17 cellular contexts compared by ENCODE assay signal in the genomic region with DNA sequence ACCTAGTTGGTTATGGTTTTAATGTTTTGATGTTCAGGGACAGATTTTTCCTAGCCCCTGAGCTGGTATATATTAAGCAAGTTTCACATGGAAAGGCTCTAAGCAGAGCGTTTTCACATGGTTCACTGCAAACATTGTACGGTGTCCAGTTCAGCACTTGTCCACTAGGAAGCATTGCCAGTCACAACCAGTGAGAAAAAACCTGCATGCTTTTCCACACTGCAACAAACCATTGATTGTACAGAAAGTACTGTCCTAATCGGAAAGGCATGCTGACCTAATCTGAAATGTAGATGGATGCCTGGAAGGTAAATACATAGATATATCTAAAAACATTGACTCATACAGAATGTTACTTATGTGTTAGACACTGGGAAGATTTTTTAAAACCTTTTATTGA. TPM values are rescaled to one million over a fixed set of nuclear protein-coding genes. Genes with fewer than 3 reads are reported as not detected.
DNase-seq lines count a peak whose midpoint lies in the region; ATAC-seq, FAIRE-seq and TF ChIP-seq lines count a peak whose summit lies in the region.
"Had no signal": no experiment of that assay in that cellular context is flagged by ENCODE, and none has a peak within 500 bp of the region (broad histone marks: within the 10 kb centered on the region; RNA-seq: fewer than 3 reads in every experiment).

No MANE protein-coding gene starts in this region.

- no peaks in the 10 kb centered on the region for H3K36me3 Mint-ChIP-seq in T-helper 17 cell (ENCODE audit: low read depth)

- H3K4me3 ChIP-seq in PC-3 (ENCODE audit: low read length), result no peak overlapping the region
- no peak overlapping the region for H3K4me3 ChIP-seq in epithelial cell of esophagus (ENCODE audit: low read length)
- no peak overlapping the region for H3K4me3 ChIP-seq in ascending aorta
- H3K4me3 ChIP-seq: spleen had no signal

- CTCF ChIA-PET in PC-3 (lab: Charles Lee), result no interaction called here

- H3K4me1 ChIP-seq in PC-3 (ENCODE audit: insufficient read depth, low read length) (peaks cover 57% of the 10 kb centered on the region), ascending aorta (no peaks in the 10 kb centered on the region)

- no peaks in the 10 kb centered on the region for H3F3A ChIP-seq in PC-3 (ENCODE audit: low read length, unreplicated experiment)

- intact Hi-C loops in PC-3 (cut with micrococcal nuclease) (loop anchor here (5.0 kb wide), 1 partner anchor 201 kb away; no protein-coding TSS in a partner anchor), ascending aorta (cut with DNase I) (no loop called here)

- peak overlapping the region; percentile 44 for H3K4me2 ChIP-seq in PC-3 (ENCODE audit: low read length)
- H3K4me2 ChIP-seq: KMS-11 had no signal

- H3K27me3 ChIP-seq in PC-3 (ENCODE audit: low read length) (no peaks in the 10 kb centered on the region), ascending aorta (no peaks in the 10 kb centered on the region)
- H3K27me3 ChIP-seq: spleen had no signal

- DNase-seq in PC-3, result peak; percentile 89
- peak; percentile 19 for DNase-seq in epithelial cell of esophagus (ENCODE audit: low read depth)
- DNase-seq in myocyte (ENCODE audit: low read depth), result peak; percentile 7
- DNase-seq in T-helper 17 cell, result no peak
- DNase-seq in NCI-H146 (lab: John Stamatoyannopoulos, UW), result no peak
- no peak for DNase-seq in ascending aorta (ENCODE audit: low spot score in 2 of 2)
- DNase-seq: activated CD4-positive, alpha-beta memory T cell treated with anti-CD3 and anti-CD28 coated beads, Interleukin-2, amount 10 ng/mL, durations not matched to agents 7 days and 5 days; aorta; NCI-H1436; NCI-H748 treated with DMSO at 0.1 percent for 48 hours; Right ventricle myocardium superior; spleen had no signal

- peak; percentile 83 for ATAC-seq in PC-3
- ATAC-seq in T-helper 17 cell, result no peak
- ATAC-seq in HG03175 (IDR thresholded peaks at IDR 0.05; ENCODE audit: unreplicated experiment), result no peak
- ATAC-seq: HCT116 had no signal

- peak; percentile 44; the same call in 1 of the 2 replicates for TF ChIP-seq CTCF in PC-3 (conservative IDR thresholded peaks at IDR 0.05; ENCODE audit: low read depth, low read length)
- TF ChIP-seq CTCF in epithelial cell of esophagus (IDR thresholded peaks at IDR 0.05; ENCODE audit: insufficient read depth, low read depth, low read length, missing control alignments), result no peak
- TF ChIP-seq CTCF in ascending aorta (IDR thresholded peaks at IDR 0.05), result peak in 1 of 3 experiments; percentile 13

- BruUV-seq in PC-3 (replicated peaks; lab: Mats Ljungman, UMichigan), result no TSS peak

- POLR2A ChIA-PET in PC-3 (lab: Charles Lee; ENCODE audit: unreplicated experiment), result interaction anchor here (0.7 kb wide), 1 partner anchor 1878 kb away, joined by 3 read pairs; no protein-coding TSS in a partner anchor

- no peaks in the 10 kb centered on the region for H3K4me1 Mint-ChIP-seq in T-helper 17 cell
- H3K4me1 Mint-ChIP-seq: activated CD4-positive, alpha-beta memory T cell treated with anti-CD3 and anti-CD28 coated beads, Interleukin-2, amount 10 ng/mL, durations not matched to agents 7 days and 5 days had no signal

- H3K36me3 ChIP-seq in PC-3 (ENCODE audit: low read depth, low read length) (no peaks in the 10 kb centered on the region), ascending aorta (no peaks in the 10 kb centered on the region)
- H3K36me3 ChIP-seq: spleen had no signal

- H3K9me2 ChIP-seq in PC-3 (replicated peaks; ENCODE audit: low read length), result no peaks in the 10 kb centered on the region

- peak; percentile 48 for FAIRE-seq in A204.1 (lab: Jason Lieb, UNC)

- peak overlapping the region; percentile 31; the same call in 1 of the 2 replicates for H2AFZ ChIP-seq in PC-3 (ENCODE audit: low read length)

- no peak overlapping the region for H3K27ac Mint-ChIP-seq in T-helper 17 cell
- H3K27ac Mint-ChIP-seq: activated CD4-positive, alpha-beta memory T cell treated with anti-CD3 and anti-CD28 coated beads, Interleukin-2, amount 10 ng/mL, durations not matched to agents 7 days and 5 days; activated T-helper 2 cell treated with anti-CD3 and anti-CD28 coated beads, Interferon-gamma antibody, Interleukin-2, Interleukin-4, amounts not matched to agents 10 μg/mL and 5 μg/mL and 100 μg/mL, durations not matched to agents 14 hours and 24 hours and 36 hours had no signal

- H3K9me3 ChIP-seq in PC-3 (ENCODE audit: low read length) (no peaks in the 10 kb centered on the region), T-helper 17 cell (ENCODE audit: control insufficient read depth, low read length, poor library complexity, severe bottlenecking) (no peaks in the 10 kb centered on the region), ascending aorta (no peaks in the 10 kb centered on the region)
- H3K9me3 ChIP-seq: spleen had no signal

- no peak overlapping the region for H3K4me3 Mint-ChIP-seq in T-helper 17 cell
- H3K4me3 Mint-ChIP-seq: activated CD4-positive, alpha-beta memory T cell treated with anti-CD3 and anti-CD28 coated beads, Interleukin-2, amount 10 ng/mL, durations not matched to agents 7 days and 5 days had no signal

- no peaks in the 10 kb centered on the region for H4K20me1 ChIP-seq in PC-3 (ENCODE audit: low read length)

- H3K27me3 Mint-ChIP-seq in T-helper 17 cell, result peaks cover 26% of the 10 kb centered on the region
- H3K27me3 Mint-ChIP-seq: activated CD4-positive, alpha-beta memory T cell treated with anti-CD3 and anti-CD28 coated beads, Interleukin-2, amount 10 ng/mL, durations not matched to agents 7 days and 5 days had no signal

- no peak overlapping the region for H3K9ac ChIP-seq in PC-3 (ENCODE audit: low read length)
- H3K9ac ChIP-seq: KMS-11 had no signal

- no peaks in the 10 kb centered on the region for H3K79me2 ChIP-seq in PC-3 (ENCODE audit: low read length)

- H3K27ac ChIP-seq in PC-3 (ENCODE audit: low read length) (peak overlapping the region; percentile 8), ascending aorta (no peak overlapping the region)
- H3K27ac ChIP-seq: KMS-11, spleen had no signal

RNA-seq across cellular contexts. Expression of a gene that starts 25.0 kb away (rescaled TPM):
- total RNA-seq in PC-3 (2014; rRNA removed), result 0.36 and 1.2 TPM in 2 replicates
- 0.10 and 0.19 TPM in 2 replicates for total RNA-seq in myocyte
- polyA plus RNA-seq in myocyte (2012), result 0.67 TPM
- total RNA-seq in T-helper 17 cell, result not detected
- total RNA-seq in ascending aorta, result not detected
- total RNA-seq: activated CD4-positive, alpha-beta memory T cell treated with anti-CD3 and anti-CD28 coated beads, Interleukin-2, amount 10 ng/mL, durations not matched to agents 7 days and 5 days; activated T-helper 2 cell treated with anti-CD3 and anti-CD28 coated beads, Interferon-gamma antibody, Interleukin-2, Interleukin-4, amounts not matched to agents 10 μg/mL and 5 μg/mL and 100 μg/mL, durations not matched to agents 14 hours and 24 hours and 36 hours had no signal

Comparison
In these comparisons a context has a peak if more than half of its experiments do, and no peak if none do; other contexts are left out.
1. DNase-seq: peak in PC-3 (single experiment), epithelial cell of esophagus (single experiment) and myocyte (single experiment); none in T-helper 17 cell (0 of 3), NCI-H146 (single experiment) and ascending aorta (0 of 2).